ENCODE assay signal across 8 cellular contexts in genomic region chr2:55168221-55169154, GRCh38.
DNase-seq lines count a peak whose midpoint lies in the region; ATAC-seq lines count a peak whose summit lies in the region.

No MANE protein-coding gene starts in this region.

- no peaks in the 10 kb centered on the region for H3K4me1 Mint-ChIP-seq in activated naive CD4-positive, alpha-beta T cell treated with anti-CD3 and anti-CD28 coated beads, Interleukin-2, amount 10 ng/mL, durations not matched to agents 7 days and 5 days

- intact Hi-C loops in head of caudate nucleus (cut with DNase I) = loop anchor here (5.0 to 10.0 kb wide), 3 partner anchors 56 to 444 kb away; partner anchors contain the start of gene EML6

- H3K27me3 Mint-ChIP-seq in activated naive CD4-positive, alpha-beta T cell treated with anti-CD3 and anti-CD28 coated beads, Interleukin-2, amount 10 ng/mL, durations not matched to agents 7 days and 5 days = no peaks in the 10 kb centered on the region

- no peaks in the 10 kb centered on the region for H3K36me3 Mint-ChIP-seq in activated naive CD4-positive, alpha-beta T cell treated with anti-CD3 and anti-CD28 coated beads, Interleukin-2, amount 10 ng/mL, durations not matched to agents 7 days and 5 days

- H3K4me3 Mint-ChIP-seq in activated naive CD4-positive, alpha-beta T cell treated with anti-CD3 and anti-CD28 coated beads, Interleukin-2, amount 10 ng/mL, durations not matched to agents 7 days and 5 days = no peak overlapping the region

- no peak overlapping the region for H3K27ac Mint-ChIP-seq in activated naive CD4-positive, alpha-beta T cell treated with anti-CD3 and anti-CD28 coated beads, Interleukin-2, amount 10 ng/mL, durations not matched to agents 7 days and 5 days

- ATAC-seq in HG03342 (IDR thresholded peaks at IDR 0.05; ENCODE audit: unreplicated experiment) = peak; percentile 57

- peak; percentile 74 for DNase-seq in SIG-M5 treated with dmso at 0.1 percent for 504 hours (lab: John Stamatoyannopoulos, UW; ENCODE audit: unreplicated experiment)
- DNase-seq in SIG-M5 (lab: John Stamatoyannopoulos, UW) = no peak
- DNase-seq in NCI-H69 (lab: John Stamatoyannopoulos, UW) = peak; percentile 66
- DNase-seq in activated naive CD4-positive, alpha-beta T cell treated with anti-CD3 and anti-CD28 coated beads, Interleukin-2, amount 10 ng/mL, durations not matched to agents 7 days and 5 days = peak; percentile 57
- DNase-seq in head of caudate nucleus = peak; percentile 51 to 92 (median 80)
- DNase-seq in pons (ENCODE audit: low spot score) = peak; percentile 98
- no peak for DNase-seq in 8988T

- H3K9me3 Mint-ChIP-seq in activated naive CD4-positive, alpha-beta T cell treated with anti-CD3 and anti-CD28 coated beads, Interleukin-2, amount 10 ng/mL, durations not matched to agents 7 days and 5 days = no peaks in the 10 kb centered on the region

- CTCF ChIA-PET in activated naive CD4-positive, alpha-beta T cell treated with anti-CD3 and anti-CD28 coated beads, Interleukin-2, amount 10 ng/mL, durations not matched to agents 7 days and 5 days (lab: Charles Lee) = interaction anchor here (0.7 to 3.7 kb wide), 21 partner anchors 9 to 1067 kb away, joined by 3 to 20 read pairs (median 4); partner anchors contain the start of gene RTN4

Comparison
In these comparisons a context has a peak if more than half of its experiments do, and no peak if none do; other contexts are left out.
1. DNase-seq: peak in SIG-M5 treated with dmso at 0.1 percent for 504 hours (single experiment), NCI-H69 (single experiment), activated naive CD4-positive, alpha-beta T cell treated with anti-CD3 and anti-CD28 coated beads, Interleukin-2, amount 10 ng/mL, durations not matched to agents 7 days and 5 days (single experiment), head of caudate nucleus (42 of 42) and pons (single experiment); none in SIG-M5 (single experiment) and 8988T (single experiment).